ENCODE assay signal across 8 cellular contexts in the genomic region with DNA sequence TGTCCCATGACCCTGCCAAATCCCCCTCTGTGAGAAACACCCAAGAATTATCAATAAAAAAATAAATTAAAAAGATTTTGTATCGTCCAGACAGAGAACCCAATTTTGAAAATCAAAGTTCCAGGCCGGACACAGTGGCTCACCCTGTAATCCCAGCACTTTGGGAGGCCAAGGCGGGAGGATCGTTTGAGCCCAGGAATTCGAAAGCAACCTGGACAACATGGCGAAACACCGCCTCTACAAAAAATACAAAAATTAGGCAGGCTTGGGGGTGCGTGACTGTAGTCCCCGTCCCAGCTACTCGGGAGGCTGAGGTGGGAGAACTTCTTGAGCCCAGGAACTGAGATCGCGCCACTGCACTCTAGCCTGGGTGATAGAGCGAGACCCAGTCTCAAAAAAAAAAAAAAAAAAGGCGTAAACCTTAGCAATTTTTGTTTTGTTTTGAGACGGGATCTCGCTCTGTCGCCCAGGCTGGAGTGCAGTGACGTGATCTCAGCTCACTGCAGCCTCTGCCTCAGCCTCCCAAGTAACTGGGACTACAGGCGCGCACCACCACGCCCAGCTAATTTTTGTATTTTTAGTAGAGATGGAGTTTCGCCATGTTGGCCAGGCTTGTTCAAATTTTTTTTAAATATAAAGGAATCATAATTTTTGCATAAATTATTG. TPM values are rescaled to one million over a fixed set of nuclear protein-coding genes. Genes with fewer than 3 reads are reported as not detected.
DNase-seq lines count a peak whose midpoint lies in the region; ATAC-seq and TF ChIP-seq lines count a peak whose summit lies in the region.
"Not testable (repeated sequence)": the region's sequence is repeated elsewhere in the genome, so short reads cannot be mapped to it uniquely, and the experiment has no call there.

No MANE protein-coding gene starts in this region.

- not testable (repeated sequence) for H3K9me3 Mint-ChIP-seq in activated naive CD8-positive, alpha-beta T cell treated with anti-CD3 and anti-CD28 coated beads, Interleukin-2, amount 50 U/mL, for 24 hours

- ATAC-seq in T-helper 17 cell; activated naive CD8-positive, alpha-beta T cell treated with anti-CD3 and anti-CD28 coated beads, Interleukin-2, amount 50 U/mL, for 24 hours: not testable (repeated sequence)

- peaks cover 12% of the 10 kb centered on the region for H3K9me3 ChIP-seq in BLaER1
- H3K9me3 ChIP-seq in HUES6 (ENCODE audit: control insufficient read depth, insufficient read depth, low read depth, low read length); T-helper 17 cell (ENCODE audit: control insufficient read depth, low read length, poor library complexity, severe bottlenecking); ovary; testis: not testable (repeated sequence)

- peak overlapping the region; percentile 91 for H3K27ac Mint-ChIP-seq in T-helper 17 cell
- peak overlapping the region; percentile 77 for H3K27ac Mint-ChIP-seq in activated naive CD8-positive, alpha-beta T cell treated with anti-CD3 and anti-CD28 coated beads, Interleukin-2, amount 50 U/mL, for 24 hours

- H3K4me2 ChIP-seq in BLaER1: peak overlapping the region; percentile 80

- peak overlapping the region; percentile 98 for H3K27ac ChIP-seq in BLaER1
- not testable (repeated sequence) for H3K27ac ChIP-seq in HUES6 (ENCODE audit: low read depth, low read length); ovary; testis

- H3K27me3 Mint-ChIP-seq in T-helper 17 cell; activated naive CD8-positive, alpha-beta T cell treated with anti-CD3 and anti-CD28 coated beads, Interleukin-2, amount 50 U/mL, for 24 hours: not testable (repeated sequence)

- H3K4me3 ChIP-seq in BLaER1: peak overlapping the region; percentile 88
- peak overlapping the region; percentile 97 for H3K4me3 ChIP-seq in HUES6 (ENCODE audit: low read depth, low read length)
- peak overlapping the region; percentile 99 for H3K4me3 ChIP-seq in epithelial cell of proximal tubule (ENCODE audit: low read depth, low read length)
- peak overlapping the region; percentile 92 for H3K4me3 ChIP-seq in ovary
- peak overlapping the region in 1 of 2 donors; percentile 99 for H3K4me3 ChIP-seq in testis

- 83 to 87% (median 83%) methylated on average over 22 of the region's 22 CpGs for WGBS in ovary, 3 donors
- WGBS in testis, 2 donors: 80 to 83% methylated on average over 22 of the region's 22 CpGs

- peaks cover 12% of the 10 kb centered on the region; the same call in 1 of the 2 replicates for H3K4me1 ChIP-seq in BLaER1
- not testable (repeated sequence) for H3K4me1 ChIP-seq in HUES6 (ENCODE audit: control insufficient read depth, insufficient read depth, low read length); ovary (ENCODE audit: insufficient read depth); testis

- not testable (repeated sequence) for TF ChIP-seq POLR2A in ovary (IDR thresholded peaks at IDR 0.05); testis (IDR thresholded peaks at IDR 0.05)

- not testable (repeated sequence) for TF ChIP-seq EP300 in ovary (IDR thresholded peaks at IDR 0.05)

- not testable (repeated sequence) for H3K27me3 ChIP-seq in BLaER1; HUES6 (ENCODE audit: control insufficient read depth, insufficient read depth, low read length); ovary; testis

- H3K36me3 Mint-ChIP-seq in T-helper 17 cell (ENCODE audit: low read depth): not testable (repeated sequence)
- H3K36me3 Mint-ChIP-seq in activated naive CD8-positive, alpha-beta T cell treated with anti-CD3 and anti-CD28 coated beads, Interleukin-2, amount 50 U/mL, for 24 hours (ENCODE audit: low read depth): peaks cover 18% of the 10 kb centered on the region

- H3K4me3 Mint-ChIP-seq in T-helper 17 cell: peak overlapping the region; percentile 88
- H3K4me3 Mint-ChIP-seq in activated naive CD8-positive, alpha-beta T cell treated with anti-CD3 and anti-CD28 coated beads, Interleukin-2, amount 50 U/mL, for 24 hours: peak overlapping the region; percentile 94

- H4K20me1 ChIP-seq in BLaER1: peaks cover 37% of the 10 kb centered on the region

- intact Hi-C loops in ovary (cut with DNase I) (loop anchor here in 3 of 4 donors (5.0 to 10.0 kb wide), 3 partner anchors 81 to 146 kb away; a partner anchor contains a TSS), testis (cut with DNase I; ENCODE audit: low total_unique reads) (loop anchor here (10.0 kb wide), 1 partner anchor 146 kb away; a partner anchor contains a TSS)

- not testable (repeated sequence) for DNase-seq in T-helper 17 cell; epithelial cell of proximal tubule (ENCODE audit: low read depth); ovary
- peak; percentile 10 for DNase-seq in activated naive CD8-positive, alpha-beta T cell treated with anti-CD3 and anti-CD28 coated beads, Interleukin-2, amount 50 U/mL, for 24 hours
- DNase-seq in left kidney (ENCODE audit: low read depth, low spot score) (peak; percentile 8), testis (peak; percentile 15)

- H3K9ac ChIP-seq in BLaER1: peak overlapping the region; percentile 99
- not testable (repeated sequence) for H3K9ac ChIP-seq in HUES6 (ENCODE audit: low read length)

- not testable (repeated sequence) for TF ChIP-seq CTCF in epithelial cell of proximal tubule (conservative IDR thresholded peaks at IDR 0.05; ENCODE audit: low read depth, low read length); ovary (IDR thresholded peaks at IDR 0.05); testis (IDR thresholded peaks at IDR 0.05)

- H3K4me1 Mint-ChIP-seq in T-helper 17 cell: peaks cover 12% of the 10 kb centered on the region
- H3K4me1 Mint-ChIP-seq in activated naive CD8-positive, alpha-beta T cell treated with anti-CD3 and anti-CD28 coated beads, Interleukin-2, amount 50 U/mL, for 24 hours: peaks cover 24% of the 10 kb centered on the region

- H3K36me3 ChIP-seq in BLaER1 (peaks cover 25% of the 10 kb centered on the region), HUES6 (ENCODE audit: control insufficient read depth, insufficient read depth, low read length) (peaks cover 23% of the 10 kb centered on the region)
- not testable (repeated sequence) for H3K36me3 ChIP-seq in ovary; testis (ENCODE audit: low read depth, missing control alignments)

RNA-seq across cellular contexts. Expression of a gene that starts 1.9 kb away (rescaled TPM):
- total RNA-seq in T-helper 17 cell (10 to 100 TPM; 75.2 to 84.9 TPM), epithelial cell of proximal tubule (47.2 and 89.6 TPM in 2 replicates), ovary (10 to 100 TPM; 46.3 to 74.0 (median 66.8) TPM), testis (100 to 1,000 TPM; 129 to 145 TPM)
- polyA plus RNA-seq in ovary (10 to 100 TPM; 34.7 to 35.0 TPM), testis (ENCODE audit: insufficient read depth, low read depth, low replicate concordance) (92.0 TPM)
